In the genomic region with DNA sequence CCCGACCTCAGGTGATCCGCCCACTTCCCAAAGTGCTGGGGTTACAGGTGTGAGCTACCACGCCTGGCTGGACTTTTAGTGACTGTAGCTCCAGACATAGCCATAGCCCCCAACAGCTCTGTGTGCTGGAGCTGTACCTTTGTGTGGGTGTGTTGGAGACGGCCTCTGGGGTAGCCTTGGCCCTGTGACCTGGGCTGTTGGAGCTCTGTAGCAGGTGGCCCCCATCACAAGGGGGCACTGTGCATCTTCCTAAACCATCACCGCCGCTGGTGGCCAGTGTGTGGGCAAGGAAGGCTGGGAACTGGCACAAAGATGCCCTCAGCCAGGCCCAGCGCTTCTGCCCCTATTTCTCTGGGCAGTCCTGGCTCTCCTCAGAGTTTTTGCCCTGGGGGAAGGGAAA, we compare ENCODE assay signal across 8 cellular contexts. TPM values are rescaled to one million over a fixed set of nuclear protein-coding genes. Genes with fewer than 3 reads are reported as not detected.
A peak's percentile ranks its signal among the peaks of the same experiment; 100 is the strongest.
DNase-seq lines count a peak whose midpoint lies in the region; ATAC-seq and TF ChIP-seq lines count a peak whose summit lies in the region.

No MANE protein-coding gene starts in this region.

- intact Hi-C loops in colonic mucosa (cut with DNase I) (loop anchor here (2.0 kb wide), 1 partner anchor 94 kb away; no protein-coding TSS in a partner anchor), tibial artery (cut with DNase I; ENCODE audit: low total_unique reads) (no loop called here)

- no peak overlapping the region for H3K4me3 ChIP-seq in DND-41 (ENCODE audit: low read depth in 1 of 2, low read length in 2 of 2)
- H3K4me3 ChIP-seq in colonic mucosa, result no peak overlapping the region
- no peak overlapping the region for H3K4me3 ChIP-seq in tibial artery

- no peaks in the 10 kb centered on the region for H3K4me1 ChIP-seq in DND-41 (ENCODE audit: insufficient read depth, low read length)
- no peaks in the 10 kb centered on the region for H3K4me1 ChIP-seq in colonic mucosa
- H3K4me1 ChIP-seq in tibial artery, result peaks cover 0 to 21% (median 18%) of the 10 kb centered on the region in 4 donors

- H3K9ac ChIP-seq in DND-41 (ENCODE audit: low read depth, low read length), result no peak overlapping the region
- H3K9ac ChIP-seq in colonic mucosa (ENCODE audit: low read depth in 2 of 2, low read length in 2 of 2), result no peak overlapping the region

- DNase-seq in DND-41, result peak; percentile 27
- DNase-seq in HT1080 (ENCODE audit: low read depth), result peak; percentile 61
- DNase-seq in SK-N-DZ (ENCODE audit: low spot score), result peak; percentile 47
- peak; percentile 33 for DNase-seq in colonic mucosa
- DNase-seq in medulla oblongata (ENCODE audit: extremely low spot score), result peak; percentile 78
- no peak for DNase-seq in tibial artery
- DNase-seq in retina, result no peak

- H3K9me3 ChIP-seq in DND-41 (ENCODE audit: insufficient read depth, low read length, severe bottlenecking) (no peaks in the 10 kb centered on the region), colonic mucosa (no peaks in the 10 kb centered on the region), tibial artery (no peaks in the 10 kb centered on the region)

- H2AFZ ChIP-seq in DND-41 (ENCODE audit: low read depth, low read length), result no peak overlapping the region

- H3K27ac ChIP-seq in DND-41 (ENCODE audit: low read length) (no peak overlapping the region), colonic mucosa (no peak overlapping the region), tibial artery (no peak overlapping the region)

- peak; percentile 64 for TF ChIP-seq CTCF in DND-41 (IDR thresholded peaks at IDR 0.05; ENCODE audit: borderline replicate concordance, extremely low read depth, low read length, poor library complexity, severe bottlenecking)
- peak; percentile 29 for TF ChIP-seq CTCF in colonic mucosa (IDR thresholded peaks at IDR 0.05)
- TF ChIP-seq CTCF in tibial artery (IDR thresholded peaks at IDR 0.05), result no peak

- H3K4me2 ChIP-seq in DND-41 (ENCODE audit: insufficient read depth, low read length), result no peak overlapping the region

- ATAC-seq in DND-41 (ENCODE audit: insufficient read depth, low read depth) (peak; percentile 69), GM19395 (IDR thresholded peaks at IDR 0.05; ENCODE audit: unreplicated experiment) (no peak)

- no peaks in the 10 kb centered on the region; the same call in 1 of the 2 replicates for H4K20me1 ChIP-seq in DND-41 (ENCODE audit: insufficient read depth, low read length)

- H3K36me3 ChIP-seq in DND-41 (ENCODE audit: insufficient read depth, low read length) (no peaks in the 10 kb centered on the region), colonic mucosa (no peaks in the 10 kb centered on the region), tibial artery (no peaks in the 10 kb centered on the region)

- H3K27me3 ChIP-seq in DND-41 (ENCODE audit: insufficient read depth, low read length, poor library complexity) (peaks cover 6% of the 10 kb centered on the region), colonic mucosa (no peaks in the 10 kb centered on the region), tibial artery (no peaks in the 10 kb centered on the region)

- no peaks in the 10 kb centered on the region for H3K79me2 ChIP-seq in DND-41 (ENCODE audit: insufficient read depth, low read length)

RNA-seq across cellular contexts. Expression of gene FOXO6, which starts 38.4 kb away (rescaled TPM):
- 0.90 and 0.97 TPM in 2 replicates for total RNA-seq in HT1080 (2014; rRNA removed; shearing (Covaris generic))
- polyA plus RNA-seq in HT1080 (2015; cell fraction: cytosol; rRNA removed), result 0.29 and 0.62 TPM in 2 replicates
- 0.34 and 0.91 TPM in 2 replicates for polyA plus RNA-seq in HT1080 (2015; cell fraction: nucleus; rRNA removed)
- 4.4 and 4.8 TPM in 2 replicates for polyA plus RNA-seq in SK-N-DZ (2014; cell fraction: cytosol; rRNA removed)
- 0.61 and 2.0 TPM in 2 replicates for polyA plus RNA-seq in SK-N-DZ (2014; cell fraction: nucleus; rRNA removed)
- total RNA-seq in colonic mucosa, result under 1 TPM; 0.56 to 0.59 TPM

Comparison
In these comparisons a context has a peak if more than half of its experiments do, and no peak if none do; other contexts are left out.
1. DNase-seq: peak in DND-41 (single experiment), HT1080 (single experiment), SK-N-DZ (single experiment), colonic mucosa (single experiment) and medulla oblongata (single experiment); none in tibial artery (0 of 2) and retina (single experiment).
2. CTCF ChIP-seq: peak in DND-41 (single experiment) and colonic mucosa (single experiment); none in tibial artery (0 of 2).